10 cellular contexts compared by ENCODE assay signal in the genomic region with DNA sequence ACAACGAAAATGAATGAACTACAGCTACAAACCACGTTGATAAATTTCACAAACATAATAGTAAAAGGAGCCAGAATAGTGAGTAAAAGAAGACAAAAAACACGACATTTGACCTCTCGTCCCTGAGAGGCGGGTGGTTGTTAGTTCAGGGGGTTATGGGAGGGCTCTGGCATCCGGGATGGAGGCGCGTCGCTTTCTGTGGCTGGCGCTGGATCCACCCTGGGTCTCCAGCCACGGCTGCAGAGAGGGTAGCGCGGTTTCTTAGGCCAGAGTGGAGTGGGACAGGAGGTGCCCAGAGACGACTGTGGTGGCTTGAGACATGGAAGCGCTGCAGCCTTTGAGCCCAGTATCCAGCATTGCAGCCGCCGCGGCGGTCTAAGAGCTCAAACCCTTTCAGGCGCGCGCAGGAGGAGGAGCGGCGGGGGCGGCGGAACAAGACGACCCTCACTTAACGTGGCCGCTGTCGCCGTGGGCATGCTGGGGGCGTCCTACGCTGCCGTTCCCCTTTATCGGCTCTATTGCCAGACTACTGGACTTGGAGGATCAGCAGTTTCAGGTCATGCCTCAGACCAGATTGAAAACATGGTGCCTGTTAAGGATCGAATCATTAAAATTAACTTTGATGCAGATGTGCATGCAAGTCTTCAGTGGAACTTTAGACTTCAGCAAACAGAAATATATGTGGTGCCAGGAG. TPM values are rescaled to one million over a fixed set of nuclear protein-coding genes. Genes with fewer than 3 reads are reported as not detected.
DNase-seq lines count a peak whose midpoint lies in the region; ATAC-seq and TF ChIP-seq lines count a peak whose summit lies in the region.
"Had no signal": no experiment of that assay in that cellular context is flagged by ENCODE, and none has a peak within 500 bp of the region (broad histone marks: within the 10 kb centered on the region; RNA-seq: fewer than 3 reads in every experiment).

No MANE protein-coding gene starts in this region.

- H3K79me2 ChIP-seq in mammary epithelial cell (ENCODE audit: insufficient read depth, low read length), result peaks cover 10% of the 10 kb centered on the region

- H3K9me3 ChIP-seq in HUES64 (ENCODE audit: insufficient read depth, low read depth, low read length) (no peaks in the 10 kb centered on the region), mammary epithelial cell (replicated peaks; ENCODE audit: insufficient read depth, low read length) (no peaks in the 10 kb centered on the region)
- no peaks in the 10 kb centered on the region for H3K9me3 ChIP-seq in naive thymus-derived CD4-positive, alpha-beta T cell (ENCODE audit: control insufficient read depth in 2 of 3, low read length in 3 of 3)

- H4K20me1 ChIP-seq in mammary epithelial cell (ENCODE audit: insufficient read depth, low read length), result no peaks in the 10 kb centered on the region

- ATAC-seq in naive thymus-derived CD4-positive, alpha-beta T cell, result no peak
- ATAC-seq in GM18907 (IDR thresholded peaks at IDR 0.05; ENCODE audit: unreplicated experiment), result no peak
- no peak for ATAC-seq in GM18502 (IDR thresholded peaks at IDR 0.05; ENCODE audit: poor library complexity, unreplicated experiment)
- no peak for ATAC-seq in GM21360 (IDR thresholded peaks at IDR 0.05; ENCODE audit: unreplicated experiment)
- no peak for ATAC-seq in GM21737 (IDR thresholded peaks at IDR 0.05; ENCODE audit: unreplicated experiment)

- peaks cover 9 to 40% (median 31%) of the 10 kb centered on the region in 5 donors for H3K27me3 Mint-ChIP-seq in naive thymus-derived CD4-positive, alpha-beta T cell

- POLR2A ChIA-PET in naive thymus-derived CD4-positive, alpha-beta T cell (lab: Charles Lee), result no interaction called here

- no peaks in the 10 kb centered on the region for H3K36me3 ChIP-seq in HUES64 (ENCODE audit: insufficient read depth, low read length)
- H3K36me3 ChIP-seq in mammary epithelial cell (ENCODE audit: insufficient read depth, low read length), result no peaks in the 10 kb centered on the region
- no peaks in the 10 kb centered on the region for H3K36me3 ChIP-seq in naive thymus-derived CD4-positive, alpha-beta T cell (ENCODE audit: control insufficient read depth in 2 of 3, insufficient read depth in 3 of 3, low read length in 3 of 3)

- in situ Hi-C loops in mammary epithelial cell (cut with MboI; ENCODE audit: low sequenced_read_pairs in 2 of 2), result no loop called here

- DNase-seq in Ammon's horn (ENCODE audit: low spot score) (peak; percentile 11), mammary epithelial cell (no peak)
- DNase-seq in naive thymus-derived CD4-positive, alpha-beta T cell, result no peak
- DNase-seq: NCI-H526 had no signal

- H3K27ac ChIP-seq in HUES64 (ENCODE audit: low read depth, low read length), result no peak overlapping the region; the same call in 1 of the 2 replicates
- no peak overlapping the region for H3K27ac ChIP-seq in mammary epithelial cell (ENCODE audit: insufficient read depth, low read depth, low read length)
- H3K27ac ChIP-seq in naive thymus-derived CD4-positive, alpha-beta T cell (ENCODE audit: low read depth, low read length), result no peak overlapping the region

- peak overlapping the region; percentile 95 for H3K4me2 ChIP-seq in mammary epithelial cell (ENCODE audit: insufficient read depth, low read depth, low read length)

- no TSS peak for BruUV-seq in mammary epithelial cell (replicated peaks; lab: Mats Ljungman, UMichigan)

- CTCF ChIA-PET in mammary epithelial cell (lab: Charles Lee; ENCODE audit: low non-redundant PET), result no interaction called here
- CTCF ChIA-PET in naive thymus-derived CD4-positive, alpha-beta T cell (lab: Charles Lee), result no interaction called here

- peaks cover 0 to 39% (median 5%) of the 10 kb centered on the region in 11 donors for H3K9me3 Mint-ChIP-seq in naive thymus-derived CD4-positive, alpha-beta T cell

- H3K4me1 Mint-ChIP-seq in naive thymus-derived CD4-positive, alpha-beta T cell, result peaks cover 17 to 47% (median 40%) of the 10 kb centered on the region in 7 donors

- H3K27me3 ChIP-seq in HUES64 (ENCODE audit: insufficient read depth, low read length) (peaks cover 6% of the 10 kb centered on the region; the same call in 1 of the 2 replicates), mammary epithelial cell (ENCODE audit: insufficient read depth, low read length) (no peaks in the 10 kb centered on the region)
- peaks cover 0 to 6% of the 10 kb centered on the region in 2 donors for H3K27me3 ChIP-seq in naive thymus-derived CD4-positive, alpha-beta T cell (ENCODE audit: control insufficient read depth in 2 of 2, insufficient read depth in 2 of 2, low read length in 2 of 2)

- peaks cover 5% of the 10 kb centered on the region; the same call in 1 of the 2 replicates for H3K4me1 ChIP-seq in HUES64 (ENCODE audit: insufficient read depth, low read length)
- H3K4me1 ChIP-seq in mammary epithelial cell (ENCODE audit: insufficient read depth, low read length), result peaks cover 19% of the 10 kb centered on the region
- H3K4me1 ChIP-seq in naive thymus-derived CD4-positive, alpha-beta T cell (ENCODE audit: control insufficient read depth in 2 of 2, insufficient read depth in 2 of 2, low read length in 2 of 2), result peaks cover 13 to 16% of the 10 kb centered on the region in 2 donors

- peak overlapping the region in 8 of 9 donors; percentile 3 to 74 (median 20) for H3K27ac Mint-ChIP-seq in naive thymus-derived CD4-positive, alpha-beta T cell
- H3K27ac Mint-ChIP-seq: dendritic cell treated with granulocyte-macrophage colony-stimulating factor and Interleukin-4, amounts not matched to agents 40 ng/mL and 50 ng/mL, for 4 days had no signal

- H2AFZ ChIP-seq in mammary epithelial cell (ENCODE audit: low read depth, low read length), result peak overlapping the region; percentile 96

- peaks cover 0 to 30% (median 0%) of the 10 kb centered on the region in 5 donors for H3K36me3 Mint-ChIP-seq in naive thymus-derived CD4-positive, alpha-beta T cell

- peak overlapping the region; percentile 77 for H3K4me3 ChIP-seq in HUES64 (ENCODE audit: low read length)
- H3K4me3 ChIP-seq in mammary epithelial cell (replicated peaks in 1 of 3; ENCODE audit: insufficient read depth in 1 of 3, low read depth in 2 of 3, low read length in 3 of 3), result peak overlapping the region; percentile 50 to 58 (median 52)
- peak overlapping the region; percentile 35 for H3K4me3 ChIP-seq in naive thymus-derived CD4-positive, alpha-beta T cell (ENCODE audit: low read length)

- peak overlapping the region; percentile 76 to 87 (median 83) for H3K4me3 Mint-ChIP-seq in naive thymus-derived CD4-positive, alpha-beta T cell
- H3K4me3 Mint-ChIP-seq: dendritic cell treated with granulocyte-macrophage colony-stimulating factor and Interleukin-4, amounts not matched to agents 40 ng/mL and 50 ng/mL, for 4 days had no signal

- dilution Hi-C loops in mammary epithelial cell (cut with HindIII; ENCODE audit: low sequenced_read_pairs), result no loop called here

- H3K9ac ChIP-seq in HUES64 (ENCODE audit: low read depth, low read length) (peak overlapping the region; percentile 79), mammary epithelial cell (ENCODE audit: insufficient read depth, low read length) (no peak overlapping the region)

- intact Hi-C loops in mammary epithelial cell (cut with micrococcal nuclease), result no loop called here
- intact Hi-C loops in naive thymus-derived CD4-positive, alpha-beta T cell (cut with micrococcal nuclease), result loop anchor here in 1 of 2 donors (10.0 kb wide), 1 partner anchor 972 kb away; the partner anchor contains the start of gene ZNF184

- TF ChIP-seq CTCF in mammary epithelial cell (conservative IDR thresholded peaks at IDR 0.05 in 1 of 2, IDR thresholded peaks at IDR 0.05 in 1 of 2; ENCODE audit: extremely low read depth in 1 of 2, insufficient read depth in 1 of 2, low read depth in 1 of 2, low read length in 2 of 2), result no peak

- WGBS in HUES64, result 3% methylated on average over 34 of the region's 36 CpGs
- WGBS in mammary epithelial cell (ENCODE audit: low coverage, missing lambda C conversion rate), result 2% methylated on average over 13 of the region's 36 CpGs

RNA-seq across cellular contexts. Expression of gene ZSCAN23, which starts 3.7 kb away (rescaled TPM):
- 4.7 TPM for polyA plus RNA-seq in HUES64 (2013, experiment 1 of 2)
- polyA plus RNA-seq in HUES64 (2013, experiment 2 of 2), result 3.9 TPM
- total RNA-seq in mammary epithelial cell, result 1 to 10 TPM; 4.2 to 7.2 TPM
- polyA plus RNA-seq in mammary epithelial cell, result 0.91 TPM
- 1.2 TPM for polyA minus RNA-seq in mammary epithelial cell
- 1 to 10 TPM; 1.4 to 3.4 (median 2.4) TPM for total RNA-seq in naive thymus-derived CD4-positive, alpha-beta T cell
- under 1 TPM; 0.26 to 0.92 TPM for polyA plus RNA-seq in naive thymus-derived CD4-positive, alpha-beta T cell

RNA-seq across cellular contexts. Expression of gene ZSCAN12, which starts 47.4 kb away (rescaled TPM):
- polyA plus RNA-seq in HUES64 (2013, experiment 1 of 2), result 6.6 TPM
- 7.4 TPM for polyA plus RNA-seq in HUES64 (2013, experiment 2 of 2)
- total RNA-seq in mammary epithelial cell, result 1 to 10 TPM; 5.3 to 8.5 TPM
- polyA plus RNA-seq in mammary epithelial cell, result 1.9 TPM
- polyA minus RNA-seq in mammary epithelial cell, result 2.0 TPM
- 10 to 100 TPM in 1 of 5 experiments, 1 to 10 TPM in 4; 2.9 to 10.3 (median 7.4) TPM for total RNA-seq in naive thymus-derived CD4-positive, alpha-beta T cell
- 1 to 10 TPM; 3.2 to 3.8 TPM for polyA plus RNA-seq in naive thymus-derived CD4-positive, alpha-beta T cell
